9 cellular contexts compared by ENCODE assay signal in genomic region chr1:210311726-210312493, GRCh38. TPM values are rescaled to one million over a fixed set of nuclear protein-coding genes. Genes with fewer than 3 reads are reported as not detected.
DNase-seq lines count a peak whose midpoint lies in the region; ATAC-seq and TF ChIP-seq lines count a peak whose summit lies in the region.
"Had no signal": no experiment of that assay in that cellular context is flagged by ENCODE, and none has a peak within 500 bp of the region (broad histone marks: within the 10 kb centered on the region; RNA-seq: fewer than 3 reads in every experiment).

No MANE protein-coding gene starts in this region.

- peaks cover 6 to 10% of the 10 kb centered on the region in 2 donors for H3K4me1 Mint-ChIP-seq in natural killer cell
- H3K4me1 Mint-ChIP-seq in natural killer cell treated with Interleukin-12 subunit alpha and Interleukin-12 subunit beta and Interleukin-15 and Interleukin-18, amount 100 ng/mL, for 72 hours (ENCODE audit: low read depth in 2 of 2): peaks cover 0 to 4% of the 10 kb centered on the region in 2 donors

- peak overlapping the region; percentile 42 for H3K4me3 ChIP-seq in effector memory CD4-positive, alpha-beta T cell (ENCODE audit: insufficient read depth, low read depth, low read length, poor library complexity, severe bottlenecking)
- H3K4me3 ChIP-seq in muscle layer of colon (ENCODE audit: low read depth in 1 of 2, low read length in 2 of 2): peak overlapping the region; percentile 11 to 55

- no peaks in the 10 kb centered on the region for H3K36me3 ChIP-seq in effector memory CD4-positive, alpha-beta T cell (ENCODE audit: control insufficient read depth, insufficient read depth, low read length)
- H3K36me3 ChIP-seq in muscle layer of colon (ENCODE audit: insufficient read depth, low read length): no peaks in the 10 kb centered on the region

- no peaks in the 10 kb centered on the region for H3K27me3 ChIP-seq in effector memory CD4-positive, alpha-beta T cell (replicated peaks; ENCODE audit: control insufficient read depth, insufficient read depth, low read length, poor library complexity, severe bottlenecking)
- H3K27me3 ChIP-seq in muscle layer of colon (ENCODE audit: control insufficient read depth in 1 of 2, insufficient read depth in 2 of 2, low read length in 2 of 2): no peaks in the 10 kb centered on the region

- peak overlapping the region; percentile 32 for H3K4me3 Mint-ChIP-seq in natural killer cell
- no peak overlapping the region for H3K4me3 Mint-ChIP-seq in natural killer cell treated with Interleukin-12 subunit alpha and Interleukin-12 subunit beta and Interleukin-15 and Interleukin-18, amount 100 ng/mL, for 72 hours

- no peak for TF ChIP-seq CTCF in natural killer cell (IDR thresholded peaks at IDR 0.05)

- H3K27ac Mint-ChIP-seq in natural killer cell: no peak overlapping the region
- peak overlapping the region in 1 of 2 donors; percentile 72 for H3K27ac Mint-ChIP-seq in natural killer cell treated with Interleukin-12 subunit alpha and Interleukin-12 subunit beta and Interleukin-15 and Interleukin-18, amount 100 ng/mL, for 72 hours

- intact Hi-C loops in natural killer cell (cut with micrococcal nuclease): loop anchor here (1.0 kb wide), 2 partner anchors 170 to 452 kb away; no protein-coding TSS in a partner anchor

- H3K27me3 Mint-ChIP-seq in natural killer cell (ENCODE audit: low read depth in 2 of 2): peaks cover 18 to 31% of the 10 kb centered on the region in 2 donors
- H3K27me3 Mint-ChIP-seq in natural killer cell treated with Interleukin-12 subunit alpha and Interleukin-12 subunit beta and Interleukin-15 and Interleukin-18, amount 100 ng/mL, for 72 hours: peaks cover 15 to 22% of the 10 kb centered on the region in 2 donors

- H3K4me1 ChIP-seq in effector memory CD4-positive, alpha-beta T cell (ENCODE audit: control insufficient read depth, insufficient read depth, low read length, poor library complexity, severe bottlenecking): no peaks in the 10 kb centered on the region
- H3K4me1 ChIP-seq in muscle layer of colon (ENCODE audit: insufficient read depth, low read length): peaks cover 4% of the 10 kb centered on the region

- no peaks in the 10 kb centered on the region for H3K36me3 Mint-ChIP-seq in natural killer cell
- no peaks in the 10 kb centered on the region for H3K36me3 Mint-ChIP-seq in natural killer cell treated with Interleukin-12 subunit alpha and Interleukin-12 subunit beta and Interleukin-15 and Interleukin-18, amount 100 ng/mL, for 72 hours
- H3K36me3 Mint-ChIP-seq: CD4-positive, CD25-positive, alpha-beta regulatory T cell had no signal

- no peak overlapping the region for H3K27ac ChIP-seq in effector memory CD4-positive, alpha-beta T cell (ENCODE audit: insufficient read depth, low read length, poor library complexity, severe bottlenecking)
- H3K27ac ChIP-seq in muscle layer of colon (ENCODE audit: low read depth, low read length): no peak overlapping the region

- ATAC-seq in natural killer cell (peak in 1 of 3 donors; percentile 10), HG03175 (IDR thresholded peaks at IDR 0.05; ENCODE audit: unreplicated experiment) (no peak), GM18861 (IDR thresholded peaks at IDR 0.05; ENCODE audit: unreplicated experiment) (no peak)
- ATAC-seq in natural killer cell treated with Interleukin-12 subunit alpha and Interleukin-12 subunit beta and Interleukin-15 and Interleukin-18, amount 100 ng/mL, for 72 hours: no peak

- DNase-seq in natural killer cell: no peak
- DNase-seq in natural killer cell treated with Interleukin-12 subunit alpha and Interleukin-12 subunit beta and Interleukin-15 and Interleukin-18, amount 100 ng/mL, for 72 hours (ENCODE audit: low spot score): no peak
- DNase-seq in effector memory CD4-positive, alpha-beta T cell: no peak
- DNase-seq in NCI-H524 treated with DMSO at 0.1 percent for 48 hours (lab: John Stamatoyannopoulos, UW): no peak
- DNase-seq in NCI-H1436 treated with DMSO at 0.1 percent for 48 hours (lab: John Stamatoyannopoulos, UW): no peak

- no peaks in the 10 kb centered on the region for H3K9me3 Mint-ChIP-seq in natural killer cell
- H3K9me3 Mint-ChIP-seq in natural killer cell treated with Interleukin-12 subunit alpha and Interleukin-12 subunit beta and Interleukin-15 and Interleukin-18, amount 100 ng/mL, for 72 hours: no peaks in the 10 kb centered on the region
- H3K9me3 Mint-ChIP-seq: CD4-positive, CD25-positive, alpha-beta regulatory T cell had no signal

- no peaks in the 10 kb centered on the region for H3K9me3 ChIP-seq in effector memory CD4-positive, alpha-beta T cell (ENCODE audit: control insufficient read depth, low read length)
- no peaks in the 10 kb centered on the region for H3K9me3 ChIP-seq in muscle layer of colon (ENCODE audit: low read length)

- no peak overlapping the region for H3K9ac ChIP-seq in muscle layer of colon (ENCODE audit: low read length)

RNA-seq across cellular contexts. Expression of gene HHAT, which starts 16.8 kb away (rescaled TPM):
- 1 to 10 TPM in 1 of 3 donors, under 1 TPM in 2; 0.79 to 1.1 (median 0.82) TPM for total RNA-seq in natural killer cell
- 1 to 10 TPM in 1 of 2 donors, under 1 TPM in 1; 0.56 to 1.0 TPM for total RNA-seq in natural killer cell treated with Interleukin-12 subunit alpha and Interleukin-12 subunit beta and Interleukin-15 and Interleukin-18, amount 100 ng/mL, for 72 hours
